1 cellular context compared by ENCODE assay signal in genomic region chr10:14592026-14592425, GRCh38.
TF ChIP-seq lines count a peak whose summit lies in the region.

No MANE protein-coding gene starts in this region.

TF ChIP-seq in WTC11, 78 proteins besides CTCF, POLR2A, EP300 and RAD21 (continued from another document):
- no peak for TF ChIP-seq ERG (CRISPR knock-in tag; IDR thresholded peaks at IDR 0.05)
- no peak for TF ChIP-seq CBFB (CRISPR knock-in tag; IDR thresholded peaks at IDR 0.05; ENCODE audit: low read depth)
- no peak for TF ChIP-seq SMAD4 (CRISPR knock-in tag; IDR thresholded peaks at IDR 0.05)
- no peak for TF ChIP-seq TEAD4 (CRISPR knock-in tag; IDR thresholded peaks at IDR 0.05)
